Comparison of ENCODE assay signal across 20 cellular contexts in genomic region chr17:37135581-37135980, GRCh38.
"Had no signal": no experiment of that assay in that cellular context is flagged by ENCODE, and none has a peak within 500 bp of the region (broad histone marks: within the 10 kb centered on the region; RNA-seq: fewer than 3 reads in every experiment).

No MANE protein-coding gene starts in this region.

- ATAC-seq: foreskin keratinocyte, left colon, left ventricle myocardium superior, right cardiac atrium had no signal

- H3K27me3 ChIP-seq: foreskin keratinocyte, neutrophil, stomach, transverse colon had no signal

- DNase-seq: effector CD4-positive, alpha-beta T cell; endodermal cell; erythroblast; foreskin keratinocyte; kidney; left colon; left ventricle myocardium superior; mesenchymal stem cell; naive B cell; right cardiac atrium; small intestine; stimulated activated CD4-positive, alpha-beta T cell treated with anti-CD3 and anti-CD28 coated beads, Interleukin-12 subunit alpha, Interleukin-12 subunit beta, amount 100 ng/mL, for 4 hours; stimulated activated naive CD4-positive, alpha-beta T cell; stomach; substantia nigra; transverse colon had no signal

- H3K4me3 ChIP-seq: coronary artery, lung, stomach, thoracic aorta, transverse colon had no signal

- H3K4me1 ChIP-seq: foreskin keratinocyte, stomach had no signal

- H3K9me3 ChIP-seq: neutrophil, stomach, thoracic aorta, transverse colon had no signal

- H3K27ac ChIP-seq: coronary artery, foreskin keratinocyte, neutrophil, stomach, thoracic aorta, transverse colon had no signal

- H3K36me3 ChIP-seq: neutrophil, thoracic aorta, transverse colon had no signal
